ENCODE assay signal across 24 cellular contexts in the genomic region with DNA sequence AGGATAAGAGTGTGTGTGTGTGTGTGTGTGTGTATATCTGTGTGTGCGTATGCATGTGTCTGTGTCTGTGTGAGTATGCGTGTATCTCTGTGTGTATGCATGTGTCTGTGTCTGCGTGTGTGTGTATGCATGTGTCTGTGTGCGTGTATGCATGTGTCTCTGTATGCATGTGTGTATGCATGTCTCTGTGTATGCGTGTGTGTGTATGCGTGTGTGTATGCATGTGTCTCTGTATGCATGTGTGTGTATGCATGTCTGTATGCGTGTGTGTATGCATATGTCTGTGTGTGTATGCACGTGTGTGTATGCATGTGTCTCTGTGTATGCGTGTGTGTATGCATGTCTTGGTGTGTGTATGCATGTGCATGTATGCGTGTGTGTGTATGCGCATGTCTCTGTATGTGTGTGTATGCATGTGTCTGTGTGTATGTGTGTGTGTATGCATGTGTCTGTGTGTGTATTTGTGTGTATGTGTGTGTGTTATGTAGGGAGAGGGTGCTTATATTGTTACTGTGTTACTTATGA.
DNase-seq lines count a peak whose midpoint lies in the region; FAIRE-seq and TF ChIP-seq lines count a peak whose summit lies in the region.
"Had no signal": no experiment of that assay in that cellular context is flagged by ENCODE, and none has a peak within 500 bp of the region (broad histone marks: within the 10 kb centered on the region; RNA-seq: fewer than 3 reads in every experiment).

No MANE protein-coding gene starts in this region.

- H3K9me3 ChIP-seq in HEK293 (ENCODE audit: control insufficient read depth, insufficient read depth, low read depth, low read length) = no peaks in the 10 kb centered on the region
- H3K9me3 ChIP-seq in ovary = no peaks in the 10 kb centered on the region
- H3K9me3 ChIP-seq in thyroid gland = no peaks in the 10 kb centered on the region
- H3K9me3 ChIP-seq: A549, BE2C, HAP-1 had no signal

- no peaks in the 10 kb centered on the region for H3K36me3 ChIP-seq in HEK293 (ENCODE audit: control insufficient read depth in 2 of 2, insufficient read depth in 1 of 2, low read length in 2 of 2)
- H3K36me3 ChIP-seq in bronchial epithelial cell (ENCODE audit: control insufficient read depth, insufficient read depth, low read length) = no peaks in the 10 kb centered on the region
- H3K36me3 ChIP-seq in ovary = no peaks in the 10 kb centered on the region
- no peaks in the 10 kb centered on the region for H3K36me3 ChIP-seq in thyroid gland
- H3K36me3 ChIP-seq: BE2C; BLaER1 treated with 17β-estradiol and CSF1 and Interleukin-3, amounts not matched to agents 10 nM and 100 nM; HAP-1 had no signal

- no peak for TF ChIP-seq CTCF in HEK293 (tag by site-specific recombination; IDR thresholded peaks at IDR 0.05)
- TF ChIP-seq CTCF in bronchial epithelial cell (IDR thresholded peaks at IDR 0.05; ENCODE audit: insufficient read depth, low read length, severe bottlenecking) = no peak
- no peak for TF ChIP-seq CTCF in ovary (IDR thresholded peaks at IDR 0.05)
- TF ChIP-seq CTCF in thyroid gland (IDR thresholded peaks at IDR 0.05) = no peak

- intact Hi-C loops in ovary (cut with DNase I) = no loop called here
- intact Hi-C loops in thyroid gland (cut with DNase I) = no loop called here

- CTCF ChIA-PET in HEK293 (lab: Yijun Ruan, JAX) = no interaction called here

- POLR2A ChIA-PET in HEK293 (lab: Yijun Ruan, JAX) = no interaction called here

- H3K27me3 ChIP-seq in bronchial epithelial cell (ENCODE audit: control insufficient read depth, insufficient read depth, low read length) (no peaks in the 10 kb centered on the region), ovary (no peaks in the 10 kb centered on the region), thyroid gland (no peaks in the 10 kb centered on the region)
- H3K27me3 ChIP-seq: BLaER1 treated with 17β-estradiol and CSF1 and Interleukin-3, amounts not matched to agents 10 nM and 100 nM had no signal

- TF ChIP-seq POLR2A in ovary (IDR thresholded peaks at IDR 0.05) (no peak), thyroid gland (IDR thresholded peaks at IDR 0.05) (no peak)

- H3K4me3 ChIP-seq in HEK293 (ENCODE audit: low read depth, low read length) = no peak overlapping the region
- H3K4me3 ChIP-seq in bronchial epithelial cell (ENCODE audit: low read depth, low read length) = no peak overlapping the region
- H3K4me3 ChIP-seq in ovary = no peak overlapping the region
- no peak overlapping the region for H3K4me3 ChIP-seq in thyroid gland (replicated peaks in 1 of 3)
- H3K4me3 ChIP-seq: A549; BLaER1 treated with 17β-estradiol and CSF1 and Interleukin-3, amounts not matched to agents 10 nM and 100 nM; GM23338; HAP-1 had no signal

- DNase-seq in HTR-8/SVneo (ENCODE audit: insufficient read length, low spot score) (no peak), bronchial epithelial cell (ENCODE audit: low read depth) (no peak), ovary (no peak), thyroid gland (no peak)
- no peak for DNase-seq in activated CD4-positive, alpha-beta T cell treated with anti-CD3 and anti-CD28 coated beads, Interleukin-2, amount 50 U/mL, for 4 hours
- DNase-seq: 8988T; ACHN; AML-193; BE2C; CD4-positive, alpha-beta T cell; CD8-positive, alpha-beta memory T cell; DMS 273 treated with DMSO at 0.1 percent for 48 hours; DMS79; EL; GDM1 had no signal

- 83 to 94% (median 89%) methylated on average over 11 of the region's 11 CpGs for WGBS in ovary, 3 donors
- WGBS in thyroid gland, 2 donors = 93 to 96% methylated on average over 11 of the region's 11 CpGs

- no peak for TF ChIP-seq EP300 in ovary (IDR thresholded peaks at IDR 0.05)

- H3K27ac ChIP-seq in HEK293 (ENCODE audit: extremely low read depth, low read depth, low read length) = no peak overlapping the region
- no peak overlapping the region for H3K27ac ChIP-seq in ovary
- no peak overlapping the region for H3K27ac ChIP-seq in thyroid gland
- H3K27ac ChIP-seq: A549; BLaER1 treated with 17β-estradiol and CSF1 and Interleukin-3, amounts not matched to agents 10 nM and 100 nM had no signal

- FAIRE-seq in HTR-8/SVneo (lab: Jason Lieb, UNC) = peak; percentile 76
- peak; percentile 76 for FAIRE-seq in bronchial epithelial cell (lab: Jason Lieb, UNC)
- FAIRE-seq: A549, D721Med, GM12892, GM19239, H54 had no signal

- H3K4me1 ChIP-seq in HEK293 (ENCODE audit: control insufficient read depth, insufficient read depth, low read length) = no peaks in the 10 kb centered on the region
- H3K4me1 ChIP-seq in ovary (ENCODE audit: insufficient read depth) = no peaks in the 10 kb centered on the region
- H3K4me1 ChIP-seq in thyroid gland = no peaks in the 10 kb centered on the region
- H3K4me1 ChIP-seq: A549, BE2C, HAP-1 had no signal

TF ChIP-seq in HEK293, 187 proteins besides CTCF, POLR2A, EP300 and RAD21:
- peak; percentile 86; the same call in 1 of the 2 replicates for TF ChIP-seq ZNF48 (tag by site-specific recombination; IDR thresholded peaks at IDR 0.05)
- peak; percentile 81 for TF ChIP-seq ZSCAN4 (tag by site-specific recombination; IDR thresholded peaks at IDR 0.05)
- no peak for TF ChIP-seq ZNF391 (tag by site-specific recombination; IDR thresholded peaks at IDR 0.05; ENCODE audit: borderline replicate concordance, low read depth)
